Comparison of ENCODE assay signal across 1 cellular context in genomic region chr10:3902054-3902808, GRCh38.
TF ChIP-seq lines count a peak whose summit lies in the region.

No MANE protein-coding gene starts in this region.

TF ChIP-seq in HepG2, 621 proteins besides CTCF, POLR2A, EP300 and RAD21 (continued from another document and continues in another):
- TF ChIP-seq FOXP4 (CRISPR knock-in tag; IDR thresholded peaks at IDR 0.05) (no peak), CREM (IDR thresholded peaks at IDR 0.05) (no peak), CREM (CRISPR knock-in tag; IDR thresholded peaks at IDR 0.05) (no peak), ZNF850 (CRISPR knock-in tag; conservative IDR thresholded peaks at IDR 0.05) (no peak), ZNF704 (CRISPR knock-in tag; IDR thresholded peaks at IDR 0.05; ENCODE audit: borderline replicate concordance) (no peak), ZNF274 (CRISPR knock-in tag; IDR thresholded peaks at IDR 0.05) (no peak), ZNF761 (CRISPR knock-in tag; conservative IDR thresholded peaks at IDR 0.05) (no peak), ZNF576 (CRISPR knock-in tag; IDR thresholded peaks at IDR 0.05) (no peak), ZNF644 (CRISPR knock-in tag; IDR thresholded peaks at IDR 0.05; ENCODE audit: low read depth) (no peak), MED1 (CRISPR knock-in tag; IDR thresholded peaks at IDR 0.05) (peak; percentile 69), TRIM22 (IDR thresholded peaks at IDR 0.05) (no peak), TOPORS (CRISPR knock-in tag; IDR thresholded peaks at IDR 0.05) (no peak), HNF4G (IDR thresholded peaks at IDR 0.05; ENCODE audit: borderline replicate concordance, low read depth, low read length) (no peak), HNF4G (CRISPR knock-in tag; IDR thresholded peaks at IDR 0.05; ENCODE audit: borderline replicate concordance, low read depth) (no peak), ZNF547 (CRISPR knock-in tag; IDR thresholded peaks at IDR 0.05) (no peak), KDM5B (CRISPR knock-in tag; IDR thresholded peaks at IDR 0.05; ENCODE audit: borderline replicate concordance) (no peak), ZNF362 (CRISPR knock-in tag; IDR thresholded peaks at IDR 0.05; ENCODE audit: borderline replicate concordance) (no peak), ZNF562 (CRISPR knock-in tag; IDR thresholded peaks at IDR 0.05; ENCODE audit: borderline replicate concordance) (no peak), HNF1A (IDR thresholded peaks at IDR 0.05; ENCODE audit: low read depth) (0 out of 2 replicates have a peak, but pooled peaks have one; percentile 34), HNF1A (CRISPR knock-in tag; IDR thresholded peaks at IDR 0.05; ENCODE audit: borderline replicate concordance) (no peak), ZNF549 (CRISPR knock-in tag; IDR thresholded peaks at IDR 0.05) (no peak), RNF219 (CRISPR knock-in tag; IDR thresholded peaks at IDR 0.05) (no peak), THRA (CRISPR knock-in tag; IDR thresholded peaks at IDR 0.05; ENCODE audit: borderline replicate concordance) (peak; percentile 28; the same call in 1 of the 2 replicates), AGO2 (optimal IDR thresholded peaks at IDR 0.05; ENCODE audit: low read depth, low read length) (no peak), AHR (CRISPR knock-in tag; IDR thresholded peaks at IDR 0.05) (no peak), ZKSCAN8 (CRISPR knock-in tag; IDR thresholded peaks at IDR 0.05; ENCODE audit: borderline replicate concordance) (no peak), CBX2 (IDR thresholded peaks at IDR 0.05; ENCODE audit: low read depth, low read length) (no peak), CBX2 (CRISPR knock-in tag; IDR thresholded peaks at IDR 0.05; ENCODE audit: low read depth) (no peak), ZNF746 (CRISPR knock-in tag; IDR thresholded peaks at IDR 0.05) (no peak), SMARCC2 (IDR thresholded peaks at IDR 0.05) (no peak), ELF3 (CRISPR knock-in tag; IDR thresholded peaks at IDR 0.05) (no peak), SAP130 (CRISPR knock-in tag; IDR thresholded peaks at IDR 0.05; ENCODE audit: low read depth) (peak; percentile 18; the same call in 1 of the 2 replicates), HNF1B (CRISPR knock-in tag; IDR thresholded peaks at IDR 0.05) (0 out of 2 replicates have a peak, but pooled peaks have one; percentile 24), ZKSCAN1 (IDR thresholded peaks at IDR 0.05; ENCODE audit: low read length) (no peak), ZNF883 (CRISPR knock-in tag; IDR thresholded peaks at IDR 0.05; ENCODE audit: not compliant biosample characterization) (no peak), ZNF136 (CRISPR knock-in tag; IDR thresholded peaks at IDR 0.05; ENCODE audit: low read depth) (no peak), BHLHE40 (IDR thresholded peaks at IDR 0.05; ENCODE audit: low read length) (peak; percentile 71), ZMYM4 (CRISPR knock-in tag; IDR thresholded peaks at IDR 0.05) (no peak), DDIT3 (CRISPR knock-in tag; IDR thresholded peaks at IDR 0.05) (no peak), ZNF235 (CRISPR knock-in tag; IDR thresholded peaks at IDR 0.05; ENCODE audit: borderline replicate concordance) (no peak), ZNF816 (CRISPR knock-in tag; IDR thresholded peaks at IDR 0.05; ENCODE audit: borderline replicate concordance) (no peak), XRCC5 (optimal IDR thresholded peaks at IDR 0.05; ENCODE audit: low read length) (no peak), FOSL2 (CRISPR knock-in tag; IDR thresholded peaks at IDR 0.05) (no peak), ZNF282 (IDR thresholded peaks at IDR 0.05; ENCODE audit: partially characterized antibody) (no peak), SRY (CRISPR knock-in tag; IDR thresholded peaks at IDR 0.05) (no peak), ZNF275 (CRISPR knock-in tag; IDR thresholded peaks at IDR 0.05; ENCODE audit: borderline replicate concordance) (no peak), ZNF589 (CRISPR knock-in tag; conservative IDR thresholded peaks at IDR 0.05) (no peak), CREB1 (IDR thresholded peaks at IDR 0.05) (peak; percentile 47; the same call in 1 of the 2 replicates), CREB1 (CRISPR knock-in tag; IDR thresholded peaks at IDR 0.05) (no peak), MXI1 (IDR thresholded peaks at IDR 0.05; ENCODE audit: borderline replicate concordance, low read depth, low read length) (0 out of 3 replicates have a peak, but pooled peaks have one; percentile 15), RBM22 (optimal IDR thresholded peaks at IDR 0.05; ENCODE audit: low read length) (no peak), ZMAT5 (CRISPR knock-in tag; IDR thresholded peaks at IDR 0.05; ENCODE audit: borderline replicate concordance, low read depth) (no peak), NRL (CRISPR knock-in tag; IDR thresholded peaks at IDR 0.05; ENCODE audit: borderline replicate concordance) (no peak), MTF2 (CRISPR knock-in tag; IDR thresholded peaks at IDR 0.05; ENCODE audit: borderline replicate concordance) (no peak)
